In genomic region chr2:197207608-197208007, GRCh38 we compare ENCODE assay signal across 20 cellular contexts.
DNase-seq lines count a peak whose midpoint lies in the region; ATAC-seq, FAIRE-seq and TF ChIP-seq lines count a peak whose summit lies in the region.
"Had no signal": no experiment of that assay in that cellular context is flagged by ENCODE, and none has a peak within 500 bp of the region (broad histone marks: within the 10 kb centered on the region; RNA-seq: fewer than 3 reads in every experiment).

No MANE protein-coding gene starts in this region.

- intact Hi-C loops in activated CD4-positive, alpha-beta T cell treated with anti-CD3 and anti-CD28 coated beads for 36 hours (cut with DNase I, micrococcal nuclease), result loop anchor here in 1 of 2 experiments (2.0 to 10.0 kb wide), 2 partner anchors 101 to 1033 kb away; partner anchors contain the start of gene STK17B
- intact Hi-C loops in spleen (cut with DNase I; ENCODE audit: low total_unique reads), result no loop called here

- H3K9me3 Mint-ChIP-seq in activated CD4-positive, alpha-beta T cell treated with anti-CD3 and anti-CD28 coated beads for 36 hours (ENCODE audit: low read depth), result no peaks in the 10 kb centered on the region
- no peaks in the 10 kb centered on the region for H3K9me3 Mint-ChIP-seq in central memory CD8-positive, alpha-beta T cell

- peak overlapping the region in 1 of 8 donors; percentile 21 for H3K4me3 ChIP-seq in spleen
- H3K4me3 ChIP-seq: esophagus muscularis mucosa, K562, SJSA1, tibial artery had no signal

- H3K4me3 Mint-ChIP-seq in activated CD4-positive, alpha-beta T cell treated with anti-CD3 and anti-CD28 coated beads for 36 hours, result peak overlapping the region; percentile 30
- peak overlapping the region; percentile 54 for H3K4me3 Mint-ChIP-seq in central memory CD8-positive, alpha-beta T cell
- H3K4me3 Mint-ChIP-seq: WTC11 had no signal

- peak overlapping the region; percentile 69 to 93 (median 84) for H3K27ac ChIP-seq in spleen
- H3K27ac ChIP-seq: SJSA1, tibial artery had no signal

- no peak for DNase-seq in activated CD4-positive, alpha-beta T cell treated with anti-CD3 and anti-CD28 coated beads for 36 hours
- no peak for DNase-seq in activated CD4-positive, alpha-beta T cell treated with anti-CD3 and anti-CD28 coated beads for 4 hours
- DNase-seq in NOMO-1 treated with dmso at 0.1 percent for 144 hours (lab: John Stamatoyannopoulos, UW; ENCODE audit: unreplicated experiment) (peak; percentile 41), spleen (no peak), urothelium cell line (ENCODE audit: low spot score) (no peak)
- no peak for DNase-seq in central memory CD8-positive, alpha-beta T cell (ENCODE audit: low spot score in 2 of 2)
- DNase-seq: activated gamma-delta T cell treated with Interleukin-2 at 50 U/mL for 16 hours, left colon, NCI-H1930, NCI-H748 treated with DMSO at 0.1 percent for 48 hours, tibial artery had no signal

- peaks cover 42 to 100% (median 85%) of the 10 kb centered on the region in 6 donors for H3K4me1 ChIP-seq in spleen

- no peaks in the 10 kb centered on the region for H3K9me3 ChIP-seq in spleen
- H3K9me3 ChIP-seq: esophagus muscularis mucosa, SJSA1, tibial artery had no signal

- peak overlapping the region; percentile 99 for H3K27ac Mint-ChIP-seq in activated CD4-positive, alpha-beta T cell treated with anti-CD3 and anti-CD28 coated beads for 36 hours
- peak overlapping the region; percentile 97 for H3K27ac Mint-ChIP-seq in central memory CD8-positive, alpha-beta T cell (ENCODE audit: low read depth)
- H3K27ac Mint-ChIP-seq: WTC11 had no signal

- no peak for TF ChIP-seq POLR2A in spleen (IDR thresholded peaks at IDR 0.05)

- H3K36me3 Mint-ChIP-seq in activated CD4-positive, alpha-beta T cell treated with anti-CD3 and anti-CD28 coated beads for 36 hours (ENCODE audit: low read depth), result peaks cover 26% of the 10 kb centered on the region
- H3K36me3 Mint-ChIP-seq in central memory CD8-positive, alpha-beta T cell (ENCODE audit: insufficient read depth), result peaks cover 28% of the 10 kb centered on the region
- H3K36me3 Mint-ChIP-seq: WTC11 had no signal

- 45 to 56% (median 52%) methylated on average over 3 of the region's 3 CpGs for WGBS in spleen, 5 donors

- CTCF ChIA-PET in activated CD4-positive, alpha-beta T cell treated with anti-CD3 and anti-CD28 coated beads for 36 hours (lab: Charles Lee), result interaction anchor here (0.6 to 4.7 kb wide), 9 partner anchors 9 to 450 kb away, joined by 3 to 29 read pairs (median 3); no protein-coding TSS in a partner anchor

- H3K27me3 Mint-ChIP-seq in activated CD4-positive, alpha-beta T cell treated with anti-CD3 and anti-CD28 coated beads for 36 hours, result no peaks in the 10 kb centered on the region
- no peaks in the 10 kb centered on the region for H3K27me3 Mint-ChIP-seq in central memory CD8-positive, alpha-beta T cell

- peaks cover 96% of the 10 kb centered on the region for H3K4me1 Mint-ChIP-seq in activated CD4-positive, alpha-beta T cell treated with anti-CD3 and anti-CD28 coated beads for 36 hours
- peaks cover 93% of the 10 kb centered on the region for H3K4me1 Mint-ChIP-seq in central memory CD8-positive, alpha-beta T cell
- H3K4me1 Mint-ChIP-seq: WTC11 had no signal

- H3K36me3 ChIP-seq in spleen, result peaks cover 0 to 26% (median 0%) of the 10 kb centered on the region in 6 donors
- H3K36me3 ChIP-seq: esophagus muscularis mucosa, SJSA1, tibial artery had no signal

- POLR2A ChIA-PET in activated CD4-positive, alpha-beta T cell treated with anti-CD3 and anti-CD28 coated beads for 36 hours (lab: Charles Lee), result interaction anchor here (0.6 to 2.0 kb wide), 3 partner anchors 97 to 135 kb away, joined by 3 to 5 read pairs (median 3); no protein-coding TSS in a partner anchor

- TF ChIP-seq CTCF in spleen (IDR thresholded peaks at IDR 0.05 in 8 of 11, conservative IDR thresholded peaks at IDR 0.05 in 3 of 11), result no peak

- no peak for ATAC-seq in activated CD4-positive, alpha-beta T cell treated with anti-CD3 and anti-CD28 coated beads for 36 hours
- no peak for ATAC-seq in central memory CD8-positive, alpha-beta T cell (replicated peaks; ENCODE audit: extremely low read depth, poor library complexity, severe bottlenecking)
- ATAC-seq in GM18858 (IDR thresholded peaks at IDR 0.05; ENCODE audit: unreplicated experiment) (no peak), GM21723 (IDR thresholded peaks at IDR 0.05; ENCODE audit: unreplicated experiment) (no peak)
- ATAC-seq: K562, left colon, WTC11 had no signal

- FAIRE-seq in urothelium cell line (lab: Jason Lieb, UNC), result no peak
- FAIRE-seq: A204.1, colon, D721Med, K562 had no signal

- H3K27me3 ChIP-seq in spleen (replicated peaks in 1 of 7), result no peaks in the 10 kb centered on the region
- H3K27me3 ChIP-seq: esophagus muscularis mucosa, SJSA1, tibial artery had no signal
